Comparison of ENCODE assay signal across 1 cellular context in the genomic region with DNA sequence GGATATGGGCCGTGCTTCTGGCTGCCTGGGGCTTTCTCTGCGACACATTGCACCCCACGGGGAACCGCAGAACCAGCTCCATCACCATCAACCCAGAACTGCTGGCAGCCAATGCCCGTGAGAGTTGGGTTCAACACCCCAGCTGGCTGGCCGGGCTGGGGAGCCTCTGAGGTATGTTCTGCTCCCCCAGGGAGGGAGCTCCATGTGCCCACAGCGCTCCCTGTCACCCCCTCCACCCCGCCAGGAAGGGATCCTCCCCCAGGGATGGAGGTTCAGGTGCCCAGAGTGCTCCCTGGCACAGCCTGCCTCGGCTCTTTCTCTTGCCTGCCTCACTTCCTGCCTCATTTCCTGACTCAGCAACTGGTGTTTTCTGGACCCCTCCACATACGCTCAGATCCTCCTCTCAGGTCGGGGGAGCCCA.
TF ChIP-seq lines count a peak whose summit lies in the region.

No MANE protein-coding gene starts in this region.

TF ChIP-seq in SK-N-SH, 30 proteins besides CTCF, POLR2A, EP300 and RAD21 (continued from another document):
- no peak for TF ChIP-seq ZBTB33 (IDR thresholded peaks at IDR 0.05; ENCODE audit: borderline replicate concordance, low read depth)
- TF ChIP-seq RCOR1 (IDR thresholded peaks at IDR 0.05; ENCODE audit: low read length) = no peak
- TF ChIP-seq MAX (IDR thresholded peaks at IDR 0.05; ENCODE audit: low read depth) = no peak
- TF ChIP-seq REST (IDR thresholded peaks at IDR 0.05; ENCODE audit: low read depth, low read length) = no peak
- TF ChIP-seq GABPA (IDR thresholded peaks at IDR 0.05; ENCODE audit: low read depth) = no peak
- TF ChIP-seq ELF1 (IDR thresholded peaks at IDR 0.05) = no peak
- no peak for TF ChIP-seq TCF12 (IDR thresholded peaks at IDR 0.05)
- TF ChIP-seq GATA2 (CRISPR knock-in tag; IDR thresholded peaks at IDR 0.05) = no peak
- no peak for TF ChIP-seq FOSL2 (IDR thresholded peaks at IDR 0.05; ENCODE audit: borderline replicate concordance, low read depth)
- TF ChIP-seq MXI1 (IDR thresholded peaks at IDR 0.05; ENCODE audit: low read depth, low read length) = no peak
- TF ChIP-seq IRF3 (IDR thresholded peaks at IDR 0.05; ENCODE audit: low read depth, low read length) = no peak
- no peak for TF ChIP-seq MEF2A (IDR thresholded peaks at IDR 0.05; ENCODE audit: borderline replicate concordance, low read depth)
- no peak for TF ChIP-seq FOXJ3 (CRISPR knock-in tag; IDR thresholded peaks at IDR 0.05)
- TF ChIP-seq NRF1 (IDR thresholded peaks at IDR 0.05; ENCODE audit: low read depth, low read length) = no peak
- TF ChIP-seq JUND (IDR thresholded peaks at IDR 0.05) = no peak
